In the genomic region with DNA sequence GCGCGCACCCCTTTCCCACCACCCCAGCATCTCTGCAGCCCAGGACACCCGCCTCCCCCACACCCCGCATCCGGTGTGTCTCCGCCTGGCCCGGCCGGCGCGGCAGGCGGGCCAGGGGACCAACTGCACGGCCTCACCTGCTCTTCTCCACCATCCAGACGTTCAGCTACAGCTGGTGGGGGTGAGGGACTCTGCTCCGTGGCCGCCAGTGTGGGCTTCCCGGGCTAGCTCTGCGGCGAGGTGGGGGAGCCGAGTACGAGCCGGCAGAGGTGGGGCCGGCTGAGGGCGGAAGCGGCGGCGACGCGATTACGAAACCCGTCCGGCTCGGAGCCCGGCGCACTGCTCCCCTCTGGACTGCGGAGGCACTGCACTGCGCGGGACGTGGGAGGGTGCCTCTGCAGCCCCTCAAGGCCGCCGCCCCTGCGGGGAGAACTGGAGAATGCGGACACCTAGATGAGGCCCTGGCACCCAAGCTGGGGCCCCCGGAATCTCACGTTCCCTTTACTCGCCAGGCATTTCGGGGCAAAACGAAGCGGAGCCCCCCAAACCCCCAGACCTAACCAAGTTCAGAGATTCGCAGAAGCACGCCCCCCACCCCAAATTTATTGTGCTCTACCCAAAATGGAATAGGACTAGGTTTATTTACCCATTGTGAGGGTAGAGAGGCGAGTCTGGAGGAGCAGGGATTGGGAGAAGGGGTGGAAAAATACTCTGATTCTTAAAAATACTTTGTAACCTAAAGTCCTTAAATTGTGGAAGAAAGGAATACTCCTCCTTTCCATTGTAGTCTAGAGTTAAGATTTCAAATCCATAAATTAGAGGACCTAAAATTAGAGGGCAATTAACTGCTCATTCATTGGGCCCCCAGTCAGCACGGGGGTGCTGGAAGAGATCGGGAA, we compare ENCODE assay signal across 8 cellular contexts. TPM values are rescaled to one million over a fixed set of nuclear protein-coding genes. Genes with fewer than 3 reads are reported as not detected.
DNase-seq lines count a peak whose midpoint lies in the region; ATAC-seq and TF ChIP-seq lines count a peak whose summit lies in the region.

A gene with protein sequence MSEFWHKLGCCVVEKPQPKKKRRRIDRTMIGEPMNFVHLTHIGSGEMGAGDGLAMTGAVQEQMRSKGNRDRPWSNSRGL (minus strand): TSS at position 281 of the 899 bp plus-strand sequence. CDS start 3,892 bp downstream, outside the sequence.

- H3K9ac ChIP-seq in colonic mucosa (ENCODE audit: low read depth in 2 of 2, low read length in 2 of 2), result peak within 1 kb of the TSS; percentile 93 to 98

- H3K4me3 Mint-ChIP-seq in activated CD4-positive, alpha-beta T cell treated with anti-CD3 and anti-CD28 coated beads for 36 hours, result peak within 1 kb of the TSS; percentile 93

- H3K4me3 ChIP-seq in AG10803 (ENCODE audit: low read length) (peak within 1 kb of the TSS; percentile 95), colonic mucosa (peak within 1 kb of the TSS; percentile 88)

- in situ Hi-C loops in GM18951 (cut with MboI; ENCODE audit: low sequenced_read_pairs, unreplicated experiment), result no loop called here

- peaks cover 51% of the 10 kb centered on the region for H3K4me1 Mint-ChIP-seq in activated CD4-positive, alpha-beta T cell treated with anti-CD3 and anti-CD28 coated beads for 36 hours

- POLR2A ChIA-PET in activated CD4-positive, alpha-beta T cell treated with anti-CD3 and anti-CD28 coated beads for 36 hours (lab: Charles Lee), result interaction anchor here (0.6 to 1.2 kb wide), 3 partner anchors 10 to 492 kb away, joined by 3 to 6 read pairs (median 3); a partner anchor contains a TSS

- peak within 1 kb of the TSS; percentile 98 for H3K27ac Mint-ChIP-seq in activated CD4-positive, alpha-beta T cell treated with anti-CD3 and anti-CD28 coated beads for 36 hours

- CTCF ChIA-PET in activated CD4-positive, alpha-beta T cell treated with anti-CD3 and anti-CD28 coated beads for 36 hours (lab: Charles Lee), result interaction anchor here (0.6 to 4.8 kb wide), 17 partner anchors 8 to 804 kb away, joined by 3 to 34 read pairs (median 3); a partner anchor contains a TSS

- peaks cover 10% of the 10 kb centered on the region for H3K36me3 ChIP-seq in colonic mucosa

- no peaks in the 10 kb centered on the region for H3K9me3 ChIP-seq in colonic mucosa

- TF ChIP-seq POLR2A in GM18951 (IDR thresholded peaks at IDR 0.05; ENCODE audit: extremely low read depth, insufficient read depth, insufficient read length), result peak; percentile 94

- intact Hi-C loops in activated CD4-positive, alpha-beta T cell treated with anti-CD3 and anti-CD28 coated beads for 36 hours (cut with DNase I, micrococcal nuclease), result loop anchor here (1.0 to 5.0 kb wide), 10 partner anchors 11 to 497 kb away; a partner anchor contains a TSS
- intact Hi-C loops in colonic mucosa (cut with DNase I), result loop anchor here (5.0 kb wide), 1 partner anchor 52 kb away; a partner anchor contains a TSS

- peak; percentile 62 for TF ChIP-seq CTCF in AG10803 (conservative IDR thresholded peaks at IDR 0.05; ENCODE audit: low read length)
- TF ChIP-seq CTCF in colonic mucosa (IDR thresholded peaks at IDR 0.05), result peak; percentile 83

- DNase-seq in AG10803 (ENCODE audit: low read depth) (peak; percentile 73), NCI-H510A (lab: John Stamatoyannopoulos, UW) (peak; percentile 86), colonic mucosa (peak; percentile 83), left kidney (ENCODE audit: low read depth, low spot score) (peak; percentile 97)
- DNase-seq in activated CD4-positive, alpha-beta T cell treated with anti-CD3 and anti-CD28 coated beads for 36 hours, result peak; percentile 92
- DNase-seq in stimulated activated CD4-positive, alpha-beta T cell treated with anti-CD3 and anti-CD28 coated beads, Interleukin-2, amount 100 ng/mL, for 4 hours (ENCODE audit: low read depth), result peak; percentile 73

- H3K27ac ChIP-seq in colonic mucosa, result peak within 1 kb of the TSS; percentile 91

- H3K27me3 Mint-ChIP-seq in activated CD4-positive, alpha-beta T cell treated with anti-CD3 and anti-CD28 coated beads for 36 hours, result no peaks in the 10 kb centered on the region

- H3K27me3 ChIP-seq in colonic mucosa, result no peaks in the 10 kb centered on the region

- no peaks in the 10 kb centered on the region for H3K9me3 Mint-ChIP-seq in activated CD4-positive, alpha-beta T cell treated with anti-CD3 and anti-CD28 coated beads for 36 hours (ENCODE audit: low read depth)

- H3K4me1 ChIP-seq in colonic mucosa, result peaks cover 7% of the 10 kb centered on the region

- H3K36me3 Mint-ChIP-seq in activated CD4-positive, alpha-beta T cell treated with anti-CD3 and anti-CD28 coated beads for 36 hours (ENCODE audit: low read depth), result peaks cover 47% of the 10 kb centered on the region

- peak; percentile 70 for ATAC-seq in HG03196 (IDR thresholded peaks at IDR 0.05; ENCODE audit: unreplicated experiment)
- ATAC-seq in activated CD4-positive, alpha-beta T cell treated with anti-CD3 and anti-CD28 coated beads for 36 hours, result peak; percentile 75

RNA-seq across cellular contexts. Expression of the gene that starts here (rescaled TPM):
- total RNA-seq in activated CD4-positive, alpha-beta T cell treated with anti-CD3 and anti-CD28 coated beads for 36 hours, result 100 to 1,000 TPM in 1 of 2 experiments, 10 to 100 TPM in 1; 95.4 to 101 TPM
- 10 to 100 TPM; 57.9 to 66.8 TPM for total RNA-seq in colonic mucosa

Comparison
In these comparisons a context has a peak if more than half of its experiments do, and no peak if none do; other contexts are left out.
1. Peak in every context shown above with its lines: DNase-seq, ATAC-seq, H3K4me3 ChIP-seq and H3K27ac ChIP-seq.